In the genomic region with DNA sequence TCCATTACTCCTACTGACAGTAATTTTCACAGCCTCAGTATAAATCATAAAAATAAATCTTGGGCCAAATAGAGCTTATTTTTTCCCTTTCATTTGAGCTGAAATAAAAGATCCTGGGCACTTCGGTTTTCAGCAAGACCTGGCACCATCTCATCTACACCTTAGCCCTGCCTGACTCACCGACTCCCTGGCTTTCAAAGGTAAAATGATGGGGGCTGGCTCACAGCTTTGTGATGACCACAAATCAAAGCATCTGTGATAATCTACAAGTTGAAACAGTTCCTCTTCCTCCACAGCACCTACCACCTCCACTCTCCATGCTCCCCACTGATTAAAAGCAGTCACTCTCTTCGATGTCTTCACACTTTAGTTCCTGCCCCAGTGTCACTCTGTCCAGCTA, we compare ENCODE assay signal across 29 cellular contexts.
"Had no signal": no experiment of that assay in that cellular context is flagged by ENCODE, and none has a peak within 500 bp of the region (broad histone marks: within the 10 kb centered on the region; RNA-seq: fewer than 3 reads in every experiment).

No MANE protein-coding gene starts in this region.

- ATAC-seq: activated CD4-positive, alpha-beta T cell treated with anti-CD3 and anti-CD28 coated beads for 36 hours; activated CD4-positive, CD25-positive, alpha-beta regulatory T cell treated with anti-CD3 and anti-CD28 coated beads, Interleukin-2, amount 50 U/mL, for 24 hours; activated CD8-positive, alpha-beta memory T cell treated with anti-CD3 and anti-CD28 coated beads, Interleukin-2, amount 10 ng/mL, durations not matched to agents 7 days and 5 days; activated CD8-positive, alpha-beta T cell treated with anti-CD3 and anti-CD28 coated beads, Interleukin-2, amount 10 ng/mL, durations not matched to agents 7 days and 5 days; activated naive CD8-positive, alpha-beta T cell treated with anti-CD3 and anti-CD28 coated beads, Interleukin-2, amount 50 U/mL, for 24 hours; T-cell; T-helper 17 cell; WTC11 had no signal

- H3K36me3 ChIP-seq: cardiac muscle cell had no signal

- H3K9me3 ChIP-seq: ascending aorta had no signal

- H3K4me1 ChIP-seq: ascending aorta had no signal

- DNase-seq: activated CD4-positive, alpha-beta memory T cell treated with anti-CD3 and anti-CD28 coated beads, Interleukin-2, amount 10 ng/mL, durations not matched to agents 7 days and 5 days; activated CD4-positive, alpha-beta T cell treated with anti-CD3 and anti-CD28 coated beads for 1 hour; activated CD4-positive, alpha-beta T cell treated with anti-CD3 and anti-CD28 coated beads for 36 hours; activated CD4-positive, alpha-beta T cell treated with anti-CD3 and anti-CD28 coated beads for 48 hours; activated CD4-positive, alpha-beta T cell treated with anti-CD3 and anti-CD28 coated beads, Interleukin-2, amount 10 ng/mL, durations not matched to agents 7 days and 5 days; activated CD4-positive, alpha-beta T cell treated with anti-CD3 and anti-CD28 coated beads, Interleukin-2, amount 50 U/mL, for 48 hours; activated CD4-positive, CD25-positive, alpha-beta regulatory T cell; activated CD8-positive, alpha-beta memory T cell treated with anti-CD3 and anti-CD28 coated beads for 24 hours; activated CD8-positive, alpha-beta memory T cell treated with anti-CD3 and anti-CD28 coated beads, Interleukin-2, amount 10 ng/mL, durations not matched to agents 7 days and 5 days; activated CD8-positive, alpha-beta memory T cell treated with anti-CD3 and anti-CD28 coated beads, Interleukin-2, amount 50 U/mL, for 48 hours; activated CD8-positive, alpha-beta T cell treated with anti-CD3 and anti-CD28 coated beads, Interleukin-2, amount 10 ng/mL, durations not matched to agents 7 days and 5 days; activated effector memory CD4-positive, alpha-beta T cell treated with Interleukin-2 at 50 U/mL for 16 hours; activated gamma-delta T cell; activated naive CD4-positive, alpha-beta T cell treated with anti-CD3 and anti-CD28 coated beads, Interleukin-2, amount 10 ng/mL, durations not matched to agents 7 days and 5 days; activated naive CD4-positive, alpha-beta T cell treated with Interleukin-2 at 50 U/mL for 16 hours; activated naive CD8-positive, alpha-beta T cell treated with anti-CD3 and anti-CD28 coated beads, Interleukin-2, amount 10 ng/mL, durations not matched to agents 7 days and 5 days; activated naive CD8-positive, alpha-beta T cell treated with anti-CD3 and anti-CD28 coated beads, Interleukin-2, amount 50 U/mL, for 24 hours; activated T-cell treated with anti-CD3 and anti-CD28 coated beads, Interleukin-2, amount 50 U/mL, for 24 hours; activated T-cell treated with anti-CD3 and anti-CD28 coated beads, Interleukin-2, amount 50 U/mL, for 48 hours; amygdala; anterior cingulate cortex; cerebellar nuclear complex; T-cell; T-helper 17 cell; WERI-Rb-1 had no signal

- H3K27ac ChIP-seq: ascending aorta, cardiac muscle cell, WERI-Rb-1 had no signal

- H3K27me3 ChIP-seq: ascending aorta, cardiac muscle cell had no signal

- H3K4me3 ChIP-seq: ascending aorta, cardiac muscle cell had no signal
